8 cellular contexts compared by ENCODE assay signal in genomic region chr10:50625663-50626062, GRCh38. TPM values are rescaled to one million over a fixed set of nuclear protein-coding genes. Genes with fewer than 3 reads are reported as not detected.
A peak's percentile ranks its signal among the peaks of the same experiment; 100 is the strongest.
DNase-seq lines count a peak whose midpoint lies in the region; ATAC-seq and TF ChIP-seq lines count a peak whose summit lies in the region.

No MANE protein-coding gene starts in this region.

- H3K27me3 ChIP-seq in cardiac muscle cell, result no peaks in the 10 kb centered on the region
- H3K27me3 ChIP-seq in gastroesophageal sphincter, result no peaks in the 10 kb centered on the region
- H3K27me3 ChIP-seq in gastrocnemius medialis, result no peaks in the 10 kb centered on the region

- no peak for TF ChIP-seq CTCF in cardiac muscle cell (IDR thresholded peaks at IDR 0.05; ENCODE audit: low read depth, low read length)
- TF ChIP-seq CTCF in WI38 (IDR thresholded peaks at IDR 0.05; ENCODE audit: low read depth, low read length), result no peak
- no peak for TF ChIP-seq CTCF in gastroesophageal sphincter (IDR thresholded peaks at IDR 0.05)
- TF ChIP-seq CTCF in gastrocnemius medialis (IDR thresholded peaks at IDR 0.05 in 4 of 5, conservative IDR thresholded peaks at IDR 0.05 in 1 of 5), result no peak

- H3K27ac ChIP-seq in cardiac muscle cell (peak overlapping the region; percentile 96), gastroesophageal sphincter (peak overlapping the region; percentile 94 to 98 (median 96)), gastrocnemius medialis (peak overlapping the region; percentile 94 to 100 (median 98))

- H3K36me3 ChIP-seq in cardiac muscle cell (no peaks in the 10 kb centered on the region), gastroesophageal sphincter (peaks cover 0 to 18% of the 10 kb centered on the region in 2 donors), gastrocnemius medialis (peaks cover 0 to 13% of the 10 kb centered on the region in 2 donors)

- 5% methylated on average over 3 to 6 of the region's 6 CpGs for WGBS in gastroesophageal sphincter (ENCODE audit: low coverage in 1 of 2), 2 donors

- H3K4me1 ChIP-seq in cardiac muscle cell (ENCODE audit: low read depth), result peaks cover 7% of the 10 kb centered on the region
- H3K4me1 ChIP-seq in gastroesophageal sphincter, result peaks cover 0 to 24% (median 11%) of the 10 kb centered on the region in 3 donors
- H3K4me1 ChIP-seq in gastrocnemius medialis, result peaks cover 12 to 19% of the 10 kb centered on the region in 2 donors

- H3K4me3 ChIP-seq in cardiac muscle cell (peak overlapping the region; percentile 89), WI38 (ENCODE audit: low read depth, low read length) (peak overlapping the region; percentile 73), gastroesophageal sphincter (peak overlapping the region; percentile 68 to 87), gastrocnemius medialis (peak overlapping the region; percentile 73 to 90 (median 84))

- ATAC-seq in left ventricle myocardium superior (no peak), gastroesophageal sphincter (no peak), gastrocnemius medialis (no peak), GM19324 (IDR thresholded peaks at IDR 0.05; ENCODE audit: low FRiP score, unreplicated experiment) (no peak)

- H3K9me3 ChIP-seq in cardiac muscle cell (ENCODE audit: low read depth) (no peaks in the 10 kb centered on the region), gastroesophageal sphincter (no peaks in the 10 kb centered on the region), gastrocnemius medialis (no peaks in the 10 kb centered on the region)

- no peak for TF ChIP-seq POLR2A in gastroesophageal sphincter (IDR thresholded peaks at IDR 0.05)
- no peak for TF ChIP-seq POLR2A in gastrocnemius medialis (IDR thresholded peaks at IDR 0.05)

- DNase-seq in cardiac muscle cell (ENCODE audit: low read depth in 1 of 2, low spot score in 1 of 2) (peak; percentile 21 to 36), left ventricle myocardium superior (no peak), gastrocnemius medialis (no peak), H4 (ENCODE audit: low spot score) (no peak)
- DNase-seq in activated CD4-positive, CD25-positive, alpha-beta regulatory T cell (lab: John Stamatoyannopoulos, UW), result no peak

- intact Hi-C loops in left ventricle myocardium superior (cut with micrococcal nuclease), result loop anchor here (10.0 kb wide), 1 partner anchor 211 kb away; no protein-coding TSS in a partner anchor
- intact Hi-C loops in gastrocnemius medialis (cut with DNase I; ENCODE audit: low total_unique reads), result loop anchor here (1.0 to 10.0 kb wide), 5 partner anchors 64 to 1091 kb away; partner anchors contain the start of genes CSTF2T, ERCC6 and WASHC2A

- in situ Hi-C loops in gastrocnemius medialis (cut with MboI; ENCODE audit: low sequenced_read_pairs in 4 of 4), result no loop called here

- no peak for TF ChIP-seq EP300 in gastroesophageal sphincter (IDR thresholded peaks at IDR 0.05)

RNA-seq across cellular contexts. Expression of gene SGMS1, which starts 1.9 kb away (rescaled TPM):
- total RNA-seq in cardiac muscle cell (23.0 and 41.6 TPM in 2 replicates), left ventricle myocardium superior (21.9 TPM), gastroesophageal sphincter (100 to 1,000 TPM in 1 of 4 donors, 10 to 100 TPM in 3; 57.7 to 116 (median 66.1) TPM), gastrocnemius medialis (10 to 100 TPM; 17.6 to 30.7 (median 25.0) TPM)
- polyA plus RNA-seq in cardiac muscle cell, result 12.1 and 29.1 TPM in 2 replicates
- 8.2 and 13.0 TPM in 2 replicates for total RNA-seq in H4 (2014; rRNA removed; shearing (Covaris generic))

Comparison
In these comparisons a context has a peak if more than half of its experiments do, and no peak if none do; other contexts are left out.
1. DNase-seq: peak in cardiac muscle cell (2 of 2); none in left ventricle myocardium superior (single experiment), gastrocnemius medialis (0 of 2), activated CD4-positive, CD25-positive, alpha-beta regulatory T cell (0 of 4) and H4 (single experiment).
2. Peak in every context shown above with its lines, with median percentiles within 50 percentile points of each other: H3K27ac ChIP-seq and H3K4me3 ChIP-seq.